22 cellular contexts compared by ENCODE assay signal in the genomic region with DNA sequence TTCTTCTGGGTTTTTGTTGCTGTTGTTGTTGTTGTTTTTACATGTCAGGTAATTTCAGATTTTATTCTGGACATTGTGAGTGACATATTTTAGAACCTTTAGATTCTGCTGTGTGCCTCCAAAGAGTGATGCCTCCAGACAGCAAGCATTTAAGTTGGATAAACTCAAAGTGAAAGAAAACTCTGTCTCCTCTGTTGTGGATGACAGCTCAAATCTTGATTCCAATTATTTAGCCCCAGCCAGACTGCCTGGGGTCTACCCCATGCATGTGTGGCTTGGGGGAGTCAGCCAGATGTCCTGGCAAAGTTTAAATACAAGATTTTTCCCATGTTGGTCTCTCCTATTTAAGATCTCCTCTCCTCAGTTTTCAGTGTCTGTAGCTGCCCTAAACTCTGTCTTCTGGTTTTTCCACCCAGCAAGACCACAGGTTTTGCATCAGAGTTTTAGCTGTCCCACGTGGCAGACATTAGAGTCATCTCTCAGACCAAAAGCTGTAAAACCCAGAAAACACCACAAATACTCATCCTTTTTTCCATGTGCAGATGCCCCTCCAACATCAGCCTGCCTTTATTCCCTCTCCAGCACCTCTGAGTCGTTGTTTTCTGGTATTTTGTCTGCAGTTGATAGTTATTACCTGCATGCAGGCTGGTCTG.
"Had no signal": no experiment of that assay in that cellular context is flagged by ENCODE, and none has a peak within 500 bp of the region (broad histone marks: within the 10 kb centered on the region; RNA-seq: fewer than 3 reads in every experiment).

No MANE protein-coding gene starts in this region.

- DNase-seq: activated CD4-positive, alpha-beta T cell treated with anti-CD3 and anti-CD28 coated beads, Interleukin-2, amount 10 ng/mL, durations not matched to agents 24 days and 14 days; activated CD8-positive, alpha-beta T cell treated with anti-CD3 and anti-CD28 coated beads for 36 hours; activated effector memory CD4-positive, alpha-beta T cell treated with anti-CD3 and anti-CD28 coated beads, Interleukin-2, amount 50 U/mL, for 16 hours; activated T-cell treated with anti-CD3 and anti-CD28 coated beads, Interleukin-2, amount 50 U/mL, for 24 hours; amniotic stem cell; effector CD8-positive, alpha-beta T cell; gastrocnemius medialis; heart left ventricle; kidney glomerular epithelial cell; mesenchymal stem cell; naive thymus-derived CD8-positive, alpha-beta T cell; pancreas; stimulated activated CD4-positive, alpha-beta T cell treated with anti-CD3 and anti-CD28 coated beads, Interleukin-4, amount 100 ng/mL, for 24 hours; stimulated activated naive CD4-positive, alpha-beta T cell; T1000; trophoblast cell had no signal

- H3K27ac Mint-ChIP-seq: activated CD4-positive, alpha-beta T cell treated with anti-CD3 and anti-CD28 coated beads, Interleukin-2, amount 10 ng/mL, durations not matched to agents 24 days and 14 days; activated CD8-positive, alpha-beta T cell treated with anti-CD3 and anti-CD28 coated beads for 36 hours; activated naive CD4-positive, alpha-beta T cell treated with anti-CD3 and anti-CD28 coated beads, Interleukin-2, amount 50 U/mL, for 72 hours; activated T-cell treated with anti-CD3 and anti-CD28 coated beads, Interleukin-2, amount 50 U/mL, for 24 hours; dendritic cell treated with granulocyte-macrophage colony-stimulating factor and Interleukin-4, amounts not matched to agents 40 ng/mL and 50 ng/mL, for 4 days; naive thymus-derived CD8-positive, alpha-beta T cell had no signal

- H3K4me3 ChIP-seq: gastrocnemius medialis, heart left ventricle, pancreas, smooth muscle cell, suprapubic skin had no signal

- ATAC-seq: activated CD8-positive, alpha-beta T cell treated with anti-CD3 and anti-CD28 coated beads for 36 hours; esophagus mucosa; gastrocnemius medialis; heart left ventricle; naive thymus-derived CD8-positive, alpha-beta T cell; pancreas; sciatic nerve had no signal

- H3K4me2 ChIP-seq: smooth muscle cell had no signal

- H3K4me3 Mint-ChIP-seq: activated CD4-positive, alpha-beta T cell treated with anti-CD3 and anti-CD28 coated beads, Interleukin-2, amount 10 ng/mL, durations not matched to agents 24 days and 14 days; activated CD8-positive, alpha-beta T cell treated with anti-CD3 and anti-CD28 coated beads for 36 hours; activated T-cell treated with anti-CD3 and anti-CD28 coated beads, Interleukin-2, amount 50 U/mL, for 24 hours; dendritic cell treated with granulocyte-macrophage colony-stimulating factor and Interleukin-4, amounts not matched to agents 40 ng/mL and 50 ng/mL, for 4 days; naive thymus-derived CD8-positive, alpha-beta T cell had no signal

- H3K27me3 ChIP-seq: pancreas, suprapubic skin had no signal

- H3K4me1 ChIP-seq: gastrocnemius medialis, heart left ventricle, pancreas, suprapubic skin had no signal

- H3K4me1 Mint-ChIP-seq: activated CD4-positive, alpha-beta T cell treated with anti-CD3 and anti-CD28 coated beads, Interleukin-2, amount 10 ng/mL, durations not matched to agents 24 days and 14 days; naive thymus-derived CD8-positive, alpha-beta T cell had no signal

- H3K27ac ChIP-seq: gastrocnemius medialis, heart left ventricle, pancreas, suprapubic skin had no signal

- H3K36me3 ChIP-seq: gastrocnemius medialis, heart left ventricle, pancreas, suprapubic skin had no signal

- H3K9me3 ChIP-seq: gastrocnemius medialis, pancreas, suprapubic skin had no signal

- H3K9me3 Mint-ChIP-seq: activated CD4-positive, alpha-beta T cell treated with anti-CD3 and anti-CD28 coated beads, Interleukin-2, amount 10 ng/mL, durations not matched to agents 24 days and 14 days; dendritic cell treated with granulocyte-macrophage colony-stimulating factor and Interleukin-4, amounts not matched to agents 40 ng/mL and 50 ng/mL, for 4 days had no signal
